12 cellular contexts compared by ENCODE assay signal in the genomic region with DNA sequence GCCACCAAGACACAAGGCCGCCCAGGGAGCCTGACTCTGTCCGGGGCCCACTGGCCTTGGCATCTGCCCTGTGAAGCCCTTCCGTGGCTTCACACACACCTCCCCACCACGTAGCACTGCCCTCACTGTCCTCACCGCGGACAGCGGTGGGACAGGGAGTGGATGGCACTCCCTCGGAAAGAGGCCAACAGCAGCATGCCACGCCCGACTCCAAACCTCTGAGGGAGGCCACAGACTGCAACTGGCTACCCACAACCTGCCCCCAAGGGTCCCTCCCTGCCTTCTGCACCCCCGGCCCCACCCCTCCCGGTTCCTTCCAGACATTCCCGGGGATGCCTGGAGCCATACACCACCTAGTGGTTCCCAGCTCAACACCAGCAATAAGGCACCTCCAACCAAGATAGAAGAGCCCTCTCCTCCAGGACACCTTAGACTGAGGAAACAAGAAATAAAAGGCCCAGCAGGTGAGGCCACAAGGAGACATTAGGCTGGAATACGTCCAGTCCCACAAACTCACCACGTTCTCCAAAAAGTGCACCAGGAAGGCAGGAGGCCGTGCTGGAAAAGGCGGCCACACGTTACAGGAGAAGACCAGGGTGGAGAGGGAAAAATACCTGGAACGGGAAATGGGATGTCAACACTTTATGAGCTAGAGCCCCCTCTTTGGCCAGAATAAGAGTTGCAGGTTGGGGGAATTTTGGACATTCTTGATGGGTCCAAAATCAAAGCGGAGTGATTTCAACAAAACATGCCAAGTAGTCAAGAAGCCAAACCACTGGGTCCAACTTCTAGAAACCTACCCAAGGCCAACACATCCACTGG.
DNase-seq lines count a peak whose midpoint lies in the region; ATAC-seq and TF ChIP-seq lines count a peak whose summit lies in the region.
"Had no signal": no experiment of that assay in that cellular context is flagged by ENCODE, and none has a peak within 500 bp of the region (broad histone marks: within the 10 kb centered on the region; RNA-seq: fewer than 3 reads in every experiment).

No MANE protein-coding gene starts in this region.

- no peaks in the 10 kb centered on the region for H4K20me1 ChIP-seq in hepatocyte (ENCODE audit: insufficient read depth, poor library complexity, severe bottlenecking)

- H3K9me3 Mint-ChIP-seq in CD8-positive, alpha-beta memory T cell: no peaks in the 10 kb centered on the region
- H3K9me3 Mint-ChIP-seq: T-cell had no signal

- POLR2A ChIA-PET in CD8-positive, alpha-beta memory T cell (lab: Charles Lee): no interaction called here

- no peaks in the 10 kb centered on the region for H3K36me3 ChIP-seq in cardiac muscle cell
- H3K36me3 ChIP-seq in right atrium auricular region: no peaks in the 10 kb centered on the region
- H3K36me3 ChIP-seq in SJCRH30: no peaks in the 10 kb centered on the region
- H3K36me3 ChIP-seq in hepatocyte (replicated peaks; ENCODE audit: insufficient read depth, low read depth): no peaks in the 10 kb centered on the region
- no peaks in the 10 kb centered on the region for H3K36me3 ChIP-seq in adrenal gland (replicated peaks in 1 of 2)
- no peaks in the 10 kb centered on the region for H3K36me3 ChIP-seq in CD8-positive, alpha-beta memory T cell (ENCODE audit: insufficient read depth, low read length)

- H3K4me3 ChIP-seq in cardiac muscle cell (no peak overlapping the region), right atrium auricular region (no peak overlapping the region), SJCRH30 (no peak overlapping the region), hepatocyte (no peak overlapping the region), adrenal gland (no peak overlapping the region)
- H3K4me3 ChIP-seq in CD8-positive, alpha-beta memory T cell (ENCODE audit: low read length): no peak overlapping the region

- TF ChIP-seq POLR2A in adrenal gland (IDR thresholded peaks at IDR 0.05): no peak

- ATAC-seq in GM21515 (IDR thresholded peaks at IDR 0.05; ENCODE audit: unreplicated experiment): no peak

- intact Hi-C loops in adrenal gland (cut with DNase I): no loop called here

- H2AFZ ChIP-seq in hepatocyte: no peak overlapping the region

- H3K27me3 Mint-ChIP-seq in CD8-positive, alpha-beta memory T cell: peaks cover 0 to 4% of the 10 kb centered on the region in 2 donors

- H3K27ac ChIP-seq in cardiac muscle cell (no peak overlapping the region), right atrium auricular region (no peak overlapping the region), SJCRH30 (no peak overlapping the region), hepatocyte (no peak overlapping the region), adrenal gland (no peak overlapping the region)
- no peak overlapping the region for H3K27ac ChIP-seq in CD8-positive, alpha-beta memory T cell (ENCODE audit: low read depth, low read length)

- no peaks in the 10 kb centered on the region for H3K4me1 Mint-ChIP-seq in CD8-positive, alpha-beta memory T cell
- H3K4me1 Mint-ChIP-seq: T-cell had no signal

- H3K4me2 ChIP-seq in hepatocyte: no peak overlapping the region

- 93% methylated on average over 20 of the region's 20 CpGs for WGBS in hepatocyte (ENCODE audit: low lambda C conversion rate, missing lambda C conversion rate)
- 66 to 81% (median 78%) methylated on average over 16 to 20 of the region's 20 CpGs for WGBS in adrenal gland, 4 donors

- peaks cover 50% of the 10 kb centered on the region for H3K79me2 ChIP-seq in hepatocyte

- H3K27me3 ChIP-seq in cardiac muscle cell: no peaks in the 10 kb centered on the region
- H3K27me3 ChIP-seq in right atrium auricular region: no peaks in the 10 kb centered on the region
- no peaks in the 10 kb centered on the region for H3K27me3 ChIP-seq in SJCRH30
- H3K27me3 ChIP-seq in hepatocyte: no peaks in the 10 kb centered on the region
- no peaks in the 10 kb centered on the region for H3K27me3 ChIP-seq in adrenal gland
- no peaks in the 10 kb centered on the region for H3K27me3 ChIP-seq in CD8-positive, alpha-beta memory T cell (ENCODE audit: insufficient read depth, low read length, poor library complexity, severe bottlenecking)

- CTCF ChIA-PET in CD8-positive, alpha-beta memory T cell (lab: Charles Lee): no interaction called here

- no peaks in the 10 kb centered on the region for H3K4me1 ChIP-seq in cardiac muscle cell (ENCODE audit: low read depth)
- H3K4me1 ChIP-seq in right atrium auricular region: no peaks in the 10 kb centered on the region
- H3K4me1 ChIP-seq in SJCRH30: peaks cover 32% of the 10 kb centered on the region
- H3K4me1 ChIP-seq in hepatocyte (ENCODE audit: insufficient read depth): peaks cover 47% of the 10 kb centered on the region
- no peaks in the 10 kb centered on the region for H3K4me1 ChIP-seq in adrenal gland (replicated peaks in 1 of 2)
- H3K4me1 ChIP-seq in CD8-positive, alpha-beta memory T cell (ENCODE audit: insufficient read depth, low read length): no peaks in the 10 kb centered on the region

- H3K27ac Mint-ChIP-seq in CD8-positive, alpha-beta memory T cell: no peak overlapping the region
- H3K27ac Mint-ChIP-seq: T-cell had no signal

- DNase-seq in cardiac muscle cell (ENCODE audit: low read depth in 1 of 2, low spot score in 1 of 2): peak in 1 of 2 donors; percentile 26
- DNase-seq in right atrium auricular region (ENCODE audit: low spot score): no peak
- peak; percentile 24 to 41 for DNase-seq in SJCRH30
- no peak for DNase-seq in hepatocyte (ENCODE audit: low spot score)
- DNase-seq in SK-N-DZ (ENCODE audit: low spot score): no peak
- no peak for DNase-seq in adrenal gland
- DNase-seq in CD8-positive, alpha-beta memory T cell: no peak
- DNase-seq: kidney glomerular epithelial cell; nucleus accumbens; stimulated activated CD4-positive, alpha-beta T cell treated with anti-CD3 and anti-CD28 coated beads, Interleukin-4, amount 100 ng/mL, for 24 hours; T-cell had no signal

- H3K4me3 Mint-ChIP-seq in CD8-positive, alpha-beta memory T cell: no peak overlapping the region
- H3K4me3 Mint-ChIP-seq: T-cell had no signal

- H3K9me3 ChIP-seq in cardiac muscle cell (ENCODE audit: low read depth) (no peaks in the 10 kb centered on the region), right atrium auricular region (no peaks in the 10 kb centered on the region), SJCRH30 (replicated peaks) (no peaks in the 10 kb centered on the region), hepatocyte (ENCODE audit: low read depth) (no peaks in the 10 kb centered on the region), adrenal gland (replicated peaks in 1 of 3) (no peaks in the 10 kb centered on the region)
- no peaks in the 10 kb centered on the region for H3K9me3 ChIP-seq in CD8-positive, alpha-beta memory T cell (ENCODE audit: low read length)

- H3K36me3 Mint-ChIP-seq in CD8-positive, alpha-beta memory T cell: no peaks in the 10 kb centered on the region
- H3K36me3 Mint-ChIP-seq: T-cell had no signal

- no peaks in the 10 kb centered on the region for H3K9me2 ChIP-seq in hepatocyte (replicated peaks; ENCODE audit: insufficient read depth)

- TF ChIP-seq CTCF in cardiac muscle cell (IDR thresholded peaks at IDR 0.05; ENCODE audit: low read depth, low read length) (peak; percentile 43), right atrium auricular region (IDR thresholded peaks at IDR 0.05) (no peak), hepatocyte (IDR thresholded peaks at IDR 0.05; ENCODE audit: poor library complexity) (peak; percentile 23), adrenal gland (IDR thresholded peaks at IDR 0.05) (no peak)

Comparison
In these comparisons a context has a peak if more than half of its experiments do, and no peak if none do; other contexts are left out.
1. CTCF ChIP-seq: peak in cardiac muscle cell (single experiment) and hepatocyte (single experiment); none in right atrium auricular region (0 of 2) and adrenal gland (0 of 6).
2. DNase-seq: peak in SJCRH30 (2 of 2); none in right atrium auricular region (single experiment), hepatocyte (single experiment), SK-N-DZ (single experiment), adrenal gland (0 of 7) and CD8-positive, alpha-beta memory T cell (0 of 5).